ENCODE assay signal across 8 cellular contexts in genomic region chr19:53520547-53521372, GRCh38. TPM values are rescaled to one million over a fixed set of nuclear protein-coding genes. Genes with fewer than 3 reads are reported as not detected.
DNase-seq lines count a peak whose midpoint lies in the region; ATAC-seq and TF ChIP-seq lines count a peak whose summit lies in the region.

No MANE protein-coding gene starts in this region.

- DNase-seq in DMS79 treated with DMSO at 0.1 percent for 48 hours (lab: John Stamatoyannopoulos, UW) (peak; percentile 97), SJSA1 (ENCODE audit: low read depth in 1 of 2, low spot score in 2 of 2) (peak; percentile 83 to 91), germinal center (ENCODE audit: low spot score) (peak; percentile 91), substantia nigra (lab: John Stamatoyannopoulos, UW) (peak; percentile 54 to 99 (median 94))
- peak; percentile 93 for DNase-seq in activated naive CD4-positive, alpha-beta T cell treated with anti-CD3 and anti-CD28 coated beads for 36 hours

- intact Hi-C loops in activated naive CD4-positive, alpha-beta T cell treated with anti-CD3 and anti-CD28 coated beads for 36 hours (cut with micrococcal nuclease), result loop anchor here (1.0 to 10.0 kb wide), 7 partner anchors 17 to 582 kb away; partner anchors contain the start of genes NDUFA3, ZNF160, ZNF665 and ZNF761

- CTCF ChIA-PET in activated naive CD4-positive, alpha-beta T cell treated with anti-CD3 and anti-CD28 coated beads for 36 hours (lab: Charles Lee), result interaction anchor here (0.6 to 1.2 kb wide), 3 partner anchors 15 to 582 kb away, joined by 3 to 5 read pairs (median 3); no protein-coding TSS in a partner anchor

- peak overlapping the region; percentile 44; the same call in 1 of the 2 replicates for H2AFZ ChIP-seq in KMS-11 (ENCODE audit: low read depth)

- peak; percentile 91 for ATAC-seq in GM21723 (IDR thresholded peaks at IDR 0.05; ENCODE audit: unreplicated experiment)

- peak overlapping the region; percentile 99 for H3K4me3 Mint-ChIP-seq in activated naive CD4-positive, alpha-beta T cell treated with anti-CD3 and anti-CD28 coated beads for 36 hours

- H3K27ac ChIP-seq in KMS-11 (no peak overlapping the region), SJSA1 (no peak overlapping the region), neutrophil (peak overlapping the region; percentile 64), substantia nigra (ENCODE audit: low read depth, low read length, poor library complexity, severe bottlenecking) (peak overlapping the region; percentile 90)

- H3K36me3 ChIP-seq in KMS-11 (ENCODE audit: insufficient read depth) (no peaks in the 10 kb centered on the region), SJSA1 (0 out of 2 replicates have a peak, but pooled peaks cover 2% of the 10 kb centered on the region), neutrophil (no peaks in the 10 kb centered on the region)

- peaks cover 17% of the 10 kb centered on the region for H3K4me1 Mint-ChIP-seq in activated naive CD4-positive, alpha-beta T cell treated with anti-CD3 and anti-CD28 coated beads for 36 hours (ENCODE audit: low read depth)

- H3K36me3 Mint-ChIP-seq in activated naive CD4-positive, alpha-beta T cell treated with anti-CD3 and anti-CD28 coated beads for 36 hours (ENCODE audit: low read depth), result peaks cover 40% of the 10 kb centered on the region

- H3K9ac ChIP-seq in KMS-11, result no peak overlapping the region

- H3K79me2 ChIP-seq in KMS-11 (ENCODE audit: insufficient read depth, low read depth), result no peaks in the 10 kb centered on the region

- no peak overlapping the region for H3K4me3 ChIP-seq in KMS-11 (IDR thresholded peaks at IDR 0.05; ENCODE audit: insufficient read depth, low read depth, low read length)
- H3K4me3 ChIP-seq in SJSA1, result peak overlapping the region; percentile 47
- H3K4me3 ChIP-seq in neutrophil (ENCODE audit: low read depth in 1 of 2, low read length in 1 of 2), result peak overlapping the region; percentile 76 to 77

- no peaks in the 10 kb centered on the region for H4K20me1 ChIP-seq in KMS-11 (ENCODE audit: insufficient read depth)

- peaks cover 12% of the 10 kb centered on the region for H3K9me3 ChIP-seq in SJSA1 (replicated peaks)
- H3K9me3 ChIP-seq in neutrophil, result peaks cover 7% of the 10 kb centered on the region

- peak overlapping the region; percentile 83 for H3K27ac Mint-ChIP-seq in activated naive CD4-positive, alpha-beta T cell treated with anti-CD3 and anti-CD28 coated beads for 36 hours

- no peaks in the 10 kb centered on the region for H3K27me3 ChIP-seq in KMS-11 (ENCODE audit: insufficient read depth, low read depth)
- H3K27me3 ChIP-seq in SJSA1 (replicated peaks), result no peaks in the 10 kb centered on the region
- H3K27me3 ChIP-seq in neutrophil, result peaks cover 8% of the 10 kb centered on the region

- H3K27me3 Mint-ChIP-seq in activated naive CD4-positive, alpha-beta T cell treated with anti-CD3 and anti-CD28 coated beads for 36 hours (ENCODE audit: low read depth), result no peaks in the 10 kb centered on the region

- peaks cover 14% of the 10 kb centered on the region for H3K9me3 Mint-ChIP-seq in activated naive CD4-positive, alpha-beta T cell treated with anti-CD3 and anti-CD28 coated beads for 36 hours

- no peak overlapping the region for H3K4me2 ChIP-seq in KMS-11

- H3K4me1 ChIP-seq in KMS-11 (ENCODE audit: low read depth, poor library complexity, severe bottlenecking) (no peaks in the 10 kb centered on the region), SJSA1 (replicated peaks) (peaks cover 9% of the 10 kb centered on the region), neutrophil (ENCODE audit: control insufficient read depth in 1 of 2, insufficient read depth in 1 of 2, low read depth in 1 of 2, low read length in 1 of 2) (peaks cover 10 to 15% of the 10 kb centered on the region in 2 experiments)

- TF ChIP-seq CTCF in KMS-11 (conservative IDR thresholded peaks at IDR 0.05; ENCODE audit: low read depth, low read length), result no peak
- no peak for TF ChIP-seq CTCF in neutrophil (IDR thresholded peaks at IDR 0.05)

RNA-seq across cellular contexts. Expression of gene ZNF331, which starts 17.2 kb away (rescaled TPM):
- total RNA-seq in SJSA1 (2014; rRNA removed; shearing (Covaris generic)), result 4.8 and 7.4 TPM in 2 replicates
- 10 to 100 TPM; 35.5 to 36.9 TPM for total RNA-seq in activated naive CD4-positive, alpha-beta T cell treated with anti-CD3 and anti-CD28 coated beads for 36 hours

RNA-seq across cellular contexts. Expression of gene ZNF813, which starts 53.2 kb away (rescaled TPM):
- total RNA-seq in SJSA1 (2014; rRNA removed; shearing (Covaris generic)), result 0.88 and 2.9 TPM in 2 replicates
- total RNA-seq in activated naive CD4-positive, alpha-beta T cell treated with anti-CD3 and anti-CD28 coated beads for 36 hours, result 1 to 10 TPM; 4.5 to 5.6 TPM

Comparison
In these comparisons a context has a peak if more than half of its experiments do, and no peak if none do; other contexts are left out.
1. H3K27ac ChIP-seq: peak in neutrophil (single experiment) and substantia nigra (single experiment); none in KMS-11 (single experiment) and SJSA1 (single experiment).
2. Peak in every context shown above with its lines, with median percentiles within 50 percentile points of each other: DNase-seq.